Comparison of ENCODE assay signal across 13 cellular contexts in genomic region chr9:109164040-109164439, GRCh38. TPM values are rescaled to one million over a fixed set of nuclear protein-coding genes. Genes with fewer than 3 reads are reported as not detected.
DNase-seq lines count a peak whose midpoint lies in the region; ATAC-seq and TF ChIP-seq lines count a peak whose summit lies in the region.
"Had no signal": no experiment of that assay in that cellular context is flagged by ENCODE, and none has a peak within 500 bp of the region (broad histone marks: within the 10 kb centered on the region; RNA-seq: fewer than 3 reads in every experiment).

No MANE protein-coding gene starts in this region.

- no peaks in the 10 kb centered on the region for H3K36me3 Mint-ChIP-seq in type B pancreatic cell
- peaks cover 18 to 20% of the 10 kb centered on the region in 2 donors for H3K36me3 Mint-ChIP-seq in activated naive CD4-positive, alpha-beta T cell treated with anti-CD3 and anti-CD28 coated beads, Interleukin-2, amount 50 U/mL, for 72 hours
- H3K36me3 Mint-ChIP-seq: IgD-negative memory B cell had no signal

- peaks cover 54% of the 10 kb centered on the region for H3K27me3 Mint-ChIP-seq in type B pancreatic cell

- peaks cover 11% of the 10 kb centered on the region for H3K9me3 Mint-ChIP-seq in type B pancreatic cell
- H3K9me3 Mint-ChIP-seq in activated naive CD4-positive, alpha-beta T cell treated with anti-CD3 and anti-CD28 coated beads, Interleukin-2, amount 50 U/mL, for 72 hours = peaks cover 0 to 12% of the 10 kb centered on the region in 2 donors

- ATAC-seq in GM18498 (IDR thresholded peaks at IDR 0.05; ENCODE audit: unreplicated experiment) (peak; percentile 86), GM19397 (IDR thresholded peaks at IDR 0.05; ENCODE audit: unreplicated experiment) (peak; percentile 74), HG03354 (IDR thresholded peaks at IDR 0.05; ENCODE audit: poor library complexity, severe bottlenecking, unreplicated experiment) (peak; percentile 82)
- no peak for ATAC-seq in activated naive CD4-positive, alpha-beta T cell treated with anti-CD3 and anti-CD28 coated beads, Interleukin-2, amount 50 U/mL, for 72 hours

- DNase-seq in RPMI8226 (peak; percentile 29), T-helper 9 cell (no peak), NK-92 (lab: John Stamatoyannopoulos, UW; ENCODE audit: unreplicated experiment) (no peak), type B pancreatic cell (ENCODE audit: extremely low spot score, unreplicated experiment) (no peak)
- DNase-seq in activated naive CD4-positive, alpha-beta T cell treated with anti-CD3 and anti-CD28 coated beads, Interleukin-2, amount 50 U/mL, for 72 hours (ENCODE audit: low spot score in 2 of 2) = no peak
- DNase-seq: NCI-H1694, NCI-H69 had no signal

- H3K4me3 Mint-ChIP-seq in type B pancreatic cell = no peak overlapping the region
- H3K4me3 Mint-ChIP-seq: IgD-negative memory B cell, mesothelial cell of epicardium had no signal

- H3K27ac Mint-ChIP-seq in type B pancreatic cell = no peak overlapping the region
- no peak overlapping the region for H3K27ac Mint-ChIP-seq in activated naive CD4-positive, alpha-beta T cell treated with anti-CD3 and anti-CD28 coated beads, Interleukin-2, amount 50 U/mL, for 72 hours
- H3K27ac Mint-ChIP-seq: mesothelial cell of epicardium, progenitor cell of endocrine pancreas had no signal

- H3K4me1 Mint-ChIP-seq in type B pancreatic cell (ENCODE audit: unreplicated experiment) = peaks cover 11% of the 10 kb centered on the region

- no peak for TF ChIP-seq CTCF in type B pancreatic cell (conservative IDR thresholded peaks at IDR 0.05)

RNA-seq across cellular contexts. Expression of gene FRRS1L, which starts 3.0 kb away (rescaled TPM):
- 5.9 and 7.2 TPM in 2 replicates for total RNA-seq in type B pancreatic cell (ENCODE audit: low replicate concordance)
- not detected for total RNA-seq in activated naive CD4-positive, alpha-beta T cell treated with anti-CD3 and anti-CD28 coated beads, Interleukin-2, amount 50 U/mL, for 72 hours

RNA-seq across cellular contexts. Expression of gene TMEM245, which starts 44.3 kb away (rescaled TPM):
- total RNA-seq in type B pancreatic cell (ENCODE audit: low replicate concordance) = 44.4 and 49.2 TPM in 2 replicates
- total RNA-seq in activated naive CD4-positive, alpha-beta T cell treated with anti-CD3 and anti-CD28 coated beads, Interleukin-2, amount 50 U/mL, for 72 hours = 10 to 100 TPM; 15.7 to 23.5 TPM

Comparison
In these comparisons a context has a peak if more than half of its experiments do, and no peak if none do; other contexts are left out.
1. ATAC-seq: peak in GM18498 (single experiment), GM19397 (single experiment) and HG03354 (single experiment); none in activated naive CD4-positive, alpha-beta T cell treated with anti-CD3 and anti-CD28 coated beads, Interleukin-2, amount 50 U/mL, for 72 hours (0 of 2).